ENCODE assay signal across 20 cellular contexts in genomic region chr17:19939993-19940721, GRCh38. TPM values are rescaled to one million over a fixed set of nuclear protein-coding genes. Genes with fewer than 3 reads are reported as not detected.
DNase-seq lines count a peak whose midpoint lies in the region; ATAC-seq and TF ChIP-seq lines count a peak whose summit lies in the region.
"Had no signal": no experiment of that assay in that cellular context is flagged by ENCODE, and none has a peak within 500 bp of the region (broad histone marks: within the 10 kb centered on the region; RNA-seq: fewer than 3 reads in every experiment).

No MANE protein-coding gene starts in this region.

- H3K27me3 Mint-ChIP-seq in activated naive CD8-positive, alpha-beta T cell treated with anti-CD3 and anti-CD28 coated beads for 36 hours: no peaks in the 10 kb centered on the region
- no peaks in the 10 kb centered on the region for H3K27me3 Mint-ChIP-seq in activated naive CD8-positive, alpha-beta T cell treated with anti-CD3 and anti-CD28 coated beads, Interleukin-2, amount 50 U/mL, for 24 hours
- H3K27me3 Mint-ChIP-seq: type B pancreatic cell had no signal

- TF ChIP-seq POLR2A in thyroid gland (IDR thresholded peaks at IDR 0.05): no peak

- WGBS in thyroid gland, 2 donors: 77 to 85% methylated on average over 2 of the region's 2 CpGs

- peak overlapping the region; percentile 45 for H3K27ac Mint-ChIP-seq in activated naive CD8-positive, alpha-beta T cell treated with anti-CD3 and anti-CD28 coated beads for 36 hours
- H3K27ac Mint-ChIP-seq in activated naive CD8-positive, alpha-beta T cell treated with anti-CD3 and anti-CD28 coated beads, Interleukin-2, amount 50 U/mL, for 24 hours: no peak overlapping the region

- H3K27ac ChIP-seq in SK-N-MC (peak overlapping the region; percentile 91; the same call in 1 of the 2 replicates), thyroid gland (peak overlapping the region; percentile 12 to 76 (median 16))
- H3K27ac ChIP-seq: foreskin keratinocyte, right atrium auricular region had no signal

- peaks cover 3 to 68% of the 10 kb centered on the region in 2 donors for H3K4me1 ChIP-seq in thyroid gland
- H3K4me1 ChIP-seq: foreskin keratinocyte had no signal

- H3K9me3 ChIP-seq in SK-N-MC (ENCODE audit: low read depth, low read length) (no peaks in the 10 kb centered on the region), thyroid gland (no peaks in the 10 kb centered on the region)
- H3K9me3 ChIP-seq: right atrium auricular region had no signal

- no peak for DNase-seq in activated naive CD8-positive, alpha-beta T cell treated with anti-CD3 and anti-CD28 coated beads for 36 hours
- DNase-seq in activated naive CD8-positive, alpha-beta T cell treated with anti-CD3 and anti-CD28 coated beads, Interleukin-2, amount 50 U/mL, for 24 hours: no peak
- DNase-seq in SK-N-MC (ENCODE audit: low read depth, low spot score): no peak
- peak; percentile 6 for DNase-seq in fibroblast of gingiva (ENCODE audit: low read depth)
- DNase-seq in thyroid gland: no peak
- DNase-seq in NCI-H82 (lab: John Stamatoyannopoulos, UW): no peak
- DNase-seq in NCI-H345 treated with DMSO at 0.1 percent for 48 hours (lab: John Stamatoyannopoulos, UW; ENCODE audit: unreplicated experiment): no peak
- DNase-seq: left cardiac atrium; NCI-H187 treated with DMSO at 0.1 percent for 48 hours; NCI-H446; nucleus accumbens; SHP77; stimulated activated CD4-positive, alpha-beta T cell treated with anti-CD3 and anti-CD28 coated beads, Interleukin-15, amount 100 ng/mL, for 24 hours; stimulated activated naive CD4-positive, alpha-beta T cell had no signal

- peaks cover 47% of the 10 kb centered on the region for H3K36me3 ChIP-seq in SK-N-MC (ENCODE audit: insufficient read depth, low read length)
- H3K36me3 ChIP-seq in thyroid gland: peaks cover 7 to 11% of the 10 kb centered on the region in 2 donors

- H3K4me1 Mint-ChIP-seq in activated naive CD8-positive, alpha-beta T cell treated with anti-CD3 and anti-CD28 coated beads for 36 hours: peaks cover 22% of the 10 kb centered on the region
- H3K4me1 Mint-ChIP-seq in activated naive CD8-positive, alpha-beta T cell treated with anti-CD3 and anti-CD28 coated beads, Interleukin-2, amount 50 U/mL, for 24 hours: peaks cover 20% of the 10 kb centered on the region

- no peak for TF ChIP-seq CTCF in thyroid gland (IDR thresholded peaks at IDR 0.05)

- intact Hi-C loops in thyroid gland (cut with DNase I): no loop called here

- H3K9me3 Mint-ChIP-seq in activated naive CD8-positive, alpha-beta T cell treated with anti-CD3 and anti-CD28 coated beads for 36 hours: no peaks in the 10 kb centered on the region
- H3K9me3 Mint-ChIP-seq in activated naive CD8-positive, alpha-beta T cell treated with anti-CD3 and anti-CD28 coated beads, Interleukin-2, amount 50 U/mL, for 24 hours: no peaks in the 10 kb centered on the region
- H3K9me3 Mint-ChIP-seq: CD14-positive monocyte, type B pancreatic cell, WTC11 had no signal

- H3K4me3 ChIP-seq in SK-N-MC (peak overlapping the region; percentile 47; the same call in 1 of the 2 replicates), thyroid gland (replicated peaks in 1 of 3) (no peak overlapping the region)
- H3K4me3 ChIP-seq: right atrium auricular region had no signal

- H3K4me3 Mint-ChIP-seq in activated naive CD8-positive, alpha-beta T cell treated with anti-CD3 and anti-CD28 coated beads for 36 hours: no peak overlapping the region
- H3K4me3 Mint-ChIP-seq in activated naive CD8-positive, alpha-beta T cell treated with anti-CD3 and anti-CD28 coated beads, Interleukin-2, amount 50 U/mL, for 24 hours: no peak overlapping the region
- H3K4me3 Mint-ChIP-seq: CD14-positive monocyte, type B pancreatic cell, WTC11 had no signal

- no peak overlapping the region for H3K9ac ChIP-seq in SK-N-MC (ENCODE audit: insufficient read length)

- peaks cover 20% of the 10 kb centered on the region for H3K36me3 Mint-ChIP-seq in activated naive CD8-positive, alpha-beta T cell treated with anti-CD3 and anti-CD28 coated beads for 36 hours
- peaks cover 48% of the 10 kb centered on the region for H3K36me3 Mint-ChIP-seq in activated naive CD8-positive, alpha-beta T cell treated with anti-CD3 and anti-CD28 coated beads, Interleukin-2, amount 50 U/mL, for 24 hours (ENCODE audit: low read depth)

- no peak for ATAC-seq in activated naive CD8-positive, alpha-beta T cell treated with anti-CD3 and anti-CD28 coated beads, Interleukin-2, amount 50 U/mL, for 24 hours
- no peak for ATAC-seq in HG02885 (IDR thresholded peaks at IDR 0.05; ENCODE audit: poor library complexity, unreplicated experiment)
- ATAC-seq: foreskin keratinocyte, left cardiac atrium, WTC11 had no signal

- H3K27me3 ChIP-seq in thyroid gland: no peaks in the 10 kb centered on the region
- H3K27me3 ChIP-seq: foreskin keratinocyte, right atrium auricular region had no signal

RNA-seq across cellular contexts. Expression of gene AKAP10, which starts 37.5 kb away (rescaled TPM):
- 10 to 100 TPM; 25.7 to 27.5 TPM for total RNA-seq in activated naive CD8-positive, alpha-beta T cell treated with anti-CD3 and anti-CD28 coated beads for 36 hours
- 10 to 100 TPM; 34.6 to 65.0 (median 42.0) TPM for total RNA-seq in thyroid gland
